ENCODE assay signal across 1 cellular context in the genomic region with DNA sequence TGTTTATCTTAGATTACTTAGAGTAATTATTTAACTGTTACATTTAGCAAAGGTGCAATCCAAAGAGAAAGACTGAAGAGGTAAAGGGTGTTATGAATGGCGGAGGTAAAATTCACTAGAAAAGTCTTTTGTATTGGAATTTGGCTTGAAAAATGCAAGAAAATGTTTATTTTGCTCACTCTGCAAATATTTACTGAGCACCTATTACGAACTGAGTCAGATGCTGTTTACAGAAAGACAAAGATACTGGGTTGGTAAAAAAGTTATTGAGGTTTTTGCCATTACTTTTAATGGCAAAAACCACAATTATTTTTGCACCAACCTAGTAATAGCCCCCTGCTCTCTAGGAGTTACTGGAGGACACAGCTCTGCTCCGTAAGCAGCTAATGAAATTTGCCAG.
A peak's percentile ranks its signal among the peaks of the same experiment; 100 is the strongest.
TF ChIP-seq lines count a peak whose summit lies in the region.

No MANE protein-coding gene starts in this region.

TF ChIP-seq in HepG2, 621 proteins besides CTCF, POLR2A, EP300 and RAD21 (continued from another document and continues in another):
- TF ChIP-seq, protein P1, sequence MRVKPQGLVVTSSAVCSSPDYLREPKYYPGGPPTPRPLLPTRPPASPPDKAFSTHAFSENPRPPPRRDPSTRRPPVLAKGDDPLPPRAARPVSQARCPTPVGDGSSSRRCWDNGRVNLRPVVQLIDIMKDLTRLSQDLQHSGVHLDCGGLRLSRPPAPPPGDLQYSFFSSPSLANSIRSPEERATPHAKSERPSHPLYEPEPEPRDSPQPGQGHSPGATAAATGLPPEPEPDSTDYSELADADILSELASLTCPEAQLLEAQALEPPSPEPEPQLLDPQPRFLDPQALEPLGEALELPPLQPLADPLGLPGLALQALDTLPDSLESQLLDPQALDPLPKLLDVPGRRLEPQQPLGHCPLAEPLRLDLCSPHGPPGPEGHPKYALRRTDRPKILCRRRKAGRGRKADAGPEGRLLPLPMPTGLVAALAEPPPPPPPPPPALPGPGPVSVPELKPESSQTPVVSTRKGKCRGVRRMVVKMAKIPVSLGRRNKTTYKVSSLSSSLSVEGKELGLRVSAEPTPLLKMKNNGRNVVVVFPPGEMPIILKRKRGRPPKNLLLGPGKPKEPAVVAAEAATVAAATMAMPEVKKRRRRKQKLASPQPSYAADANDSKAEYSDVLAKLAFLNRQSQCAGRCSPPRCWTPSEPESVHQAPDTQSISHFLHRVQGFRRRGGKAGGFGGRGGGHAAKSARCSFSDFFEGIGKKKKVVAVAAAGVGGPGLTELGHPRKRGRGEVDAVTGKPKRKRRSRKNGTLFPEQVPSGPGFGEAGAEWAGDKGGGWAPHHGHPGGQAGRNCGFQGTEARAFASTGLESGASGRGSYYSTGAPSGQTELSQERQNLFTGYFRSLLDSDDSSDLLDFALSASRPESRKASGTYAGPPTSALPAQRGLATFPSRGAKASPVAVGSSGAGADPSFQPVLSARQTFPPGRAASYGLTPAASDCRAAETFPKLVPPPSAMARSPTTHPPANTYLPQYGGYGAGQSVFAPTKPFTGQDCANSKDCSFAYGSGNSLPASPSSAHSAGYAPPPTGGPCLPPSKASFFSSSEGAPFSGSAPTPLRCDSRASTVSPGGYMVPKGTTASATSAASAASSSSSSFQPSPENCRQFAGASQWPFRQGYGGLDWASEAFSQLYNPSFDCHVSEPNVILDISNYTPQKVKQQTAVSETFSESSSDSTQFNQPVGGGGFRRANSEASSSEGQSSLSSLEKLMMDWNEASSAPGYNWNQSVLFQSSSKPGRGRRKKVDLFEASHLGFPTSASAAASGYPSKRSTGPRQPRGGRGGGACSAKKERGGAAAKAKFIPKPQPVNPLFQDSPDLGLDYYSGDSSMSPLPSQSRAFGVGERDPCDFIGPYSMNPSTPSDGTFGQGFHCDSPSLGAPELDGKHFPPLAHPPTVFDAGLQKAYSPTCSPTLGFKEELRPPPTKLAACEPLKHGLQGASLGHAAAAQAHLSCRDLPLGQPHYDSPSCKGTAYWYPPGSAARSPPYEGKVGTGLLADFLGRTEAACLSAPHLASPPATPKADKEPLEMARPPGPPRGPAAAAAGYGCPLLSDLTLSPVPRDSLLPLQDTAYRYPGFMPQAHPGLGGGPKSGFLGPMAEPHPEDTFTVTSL (CRISPR knock-in tag; IDR thresholded peaks at IDR 0.05; ENCODE audit: borderline replicate concordance) = peak; percentile 48; the same call in 1 of the 2 replicates
- no peak for TF ChIP-seq ZNF652 (CRISPR knock-in tag; IDR thresholded peaks at IDR 0.05; ENCODE audit: borderline replicate concordance, low read depth)
- TF ChIP-seq MAFF (IDR thresholded peaks at IDR 0.05; ENCODE audit: low read depth, low read length) = peak; percentile 83
- TF ChIP-seq, protein P2, sequence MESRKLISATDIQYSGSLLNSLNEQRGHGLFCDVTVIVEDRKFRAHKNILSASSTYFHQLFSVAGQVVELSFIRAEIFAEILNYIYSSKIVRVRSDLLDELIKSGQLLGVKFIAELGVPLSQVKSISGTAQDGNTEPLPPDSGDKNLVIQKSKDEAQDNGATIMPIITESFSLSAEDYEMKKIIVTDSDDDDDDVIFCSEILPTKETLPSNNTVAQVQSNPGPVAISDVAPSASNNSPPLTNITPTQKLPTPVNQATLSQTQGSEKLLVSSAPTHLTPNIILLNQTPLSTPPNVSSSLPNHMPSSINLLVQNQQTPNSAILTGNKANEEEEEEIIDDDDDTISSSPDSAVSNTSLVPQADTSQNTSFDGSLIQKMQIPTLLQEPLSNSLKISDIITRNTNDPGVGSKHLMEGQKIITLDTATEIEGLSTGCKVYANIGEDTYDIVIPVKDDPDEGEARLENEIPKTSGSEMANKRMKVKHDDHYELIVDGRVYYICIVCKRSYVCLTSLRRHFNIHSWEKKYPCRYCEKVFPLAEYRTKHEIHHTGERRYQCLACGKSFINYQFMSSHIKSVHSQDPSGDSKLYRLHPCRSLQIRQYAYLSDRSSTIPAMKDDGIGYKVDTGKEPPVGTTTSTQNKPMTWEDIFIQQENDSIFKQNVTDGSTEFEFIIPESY (CRISPR knock-in tag; IDR thresholded peaks at IDR 0.05) = no peak
- TF ChIP-seq TEAD2 (CRISPR knock-in tag; IDR thresholded peaks at IDR 0.05) = no peak
- no peak for TF ChIP-seq DMAP1 (CRISPR knock-in tag; IDR thresholded peaks at IDR 0.05)
- TF ChIP-seq, protein P3, sequence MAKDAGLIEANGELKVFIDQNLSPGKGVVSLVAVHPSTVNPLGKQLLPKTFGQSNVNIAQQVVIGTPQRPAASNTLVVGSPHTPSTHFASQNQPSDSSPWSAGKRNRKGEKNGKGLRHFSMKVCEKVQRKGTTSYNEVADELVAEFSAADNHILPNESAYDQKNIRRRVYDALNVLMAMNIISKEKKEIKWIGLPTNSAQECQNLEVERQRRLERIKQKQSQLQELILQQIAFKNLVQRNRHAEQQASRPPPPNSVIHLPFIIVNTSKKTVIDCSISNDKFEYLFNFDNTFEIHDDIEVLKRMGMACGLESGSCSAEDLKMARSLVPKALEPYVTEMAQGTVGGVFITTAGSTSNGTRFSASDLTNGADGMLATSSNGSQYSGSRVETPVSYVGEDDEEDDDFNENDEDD (CRISPR knock-in tag; IDR thresholded peaks at IDR 0.05; ENCODE audit: borderline replicate concordance) = no peak
- no peak for TF ChIP-seq ASH2L (IDR thresholded peaks at IDR 0.05; ENCODE audit: insufficient read length, low read depth, low read length)
- TF ChIP-seq GATAD2A (CRISPR knock-in tag; IDR thresholded peaks at IDR 0.05) = no peak
- TF ChIP-seq, protein P4, sequence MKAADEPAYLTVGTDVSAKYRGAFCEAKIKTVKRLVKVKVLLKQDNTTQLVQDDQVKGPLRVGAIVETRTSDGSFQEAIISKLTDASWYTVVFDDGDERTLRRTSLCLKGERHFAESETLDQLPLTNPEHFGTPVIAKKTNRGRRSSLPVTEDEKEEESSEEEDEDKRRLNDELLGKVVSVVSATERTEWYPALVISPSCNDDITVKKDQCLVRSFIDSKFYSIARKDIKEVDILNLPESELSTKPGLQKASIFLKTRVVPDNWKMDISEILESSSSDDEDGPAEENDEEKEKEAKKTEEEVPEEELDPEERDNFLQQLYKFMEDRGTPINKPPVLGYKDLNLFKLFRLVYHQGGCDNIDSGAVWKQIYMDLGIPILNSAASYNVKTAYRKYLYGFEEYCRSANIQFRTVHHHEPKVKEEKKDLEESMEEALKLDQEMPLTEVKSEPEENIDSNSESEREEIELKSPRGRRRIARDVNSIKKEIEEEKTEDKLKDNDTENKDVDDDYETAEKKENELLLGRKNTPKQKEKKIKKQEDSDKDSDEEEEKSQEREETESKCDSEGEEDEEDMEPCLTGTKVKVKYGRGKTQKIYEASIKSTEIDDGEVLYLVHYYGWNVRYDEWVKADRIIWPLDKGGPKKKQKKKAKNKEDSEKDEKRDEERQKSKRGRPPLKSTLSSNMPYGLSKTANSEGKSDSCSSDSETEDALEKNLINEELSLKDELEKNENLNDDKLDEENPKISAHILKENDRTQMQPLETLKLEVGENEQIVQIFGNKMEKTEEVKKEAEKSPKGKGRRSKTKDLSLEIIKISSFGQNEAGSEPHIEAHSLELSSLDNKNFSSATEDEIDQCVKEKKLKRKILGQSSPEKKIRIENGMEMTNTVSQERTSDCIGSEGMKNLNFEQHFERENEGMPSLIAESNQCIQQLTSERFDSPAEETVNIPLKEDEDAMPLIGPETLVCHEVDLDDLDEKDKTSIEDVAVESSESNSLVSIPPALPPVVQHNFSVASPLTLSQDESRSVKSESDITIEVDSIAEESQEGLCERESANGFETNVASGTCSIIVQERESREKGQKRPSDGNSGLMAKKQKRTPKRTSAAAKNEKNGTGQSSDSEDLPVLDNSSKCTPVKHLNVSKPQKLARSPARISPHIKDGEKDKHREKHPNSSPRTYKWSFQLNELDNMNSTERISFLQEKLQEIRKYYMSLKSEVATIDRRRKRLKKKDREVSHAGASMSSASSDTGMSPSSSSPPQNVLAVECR (CRISPR knock-in tag; IDR thresholded peaks at IDR 0.05; ENCODE audit: borderline replicate concordance) = no peak
- TF ChIP-seq HNRNPK (IDR thresholded peaks at IDR 0.05; ENCODE audit: low read depth, low read length, poor library complexity, severe bottlenecking) = no peak
- TF ChIP-seq SMARCC2 (IDR thresholded peaks at IDR 0.05) = no peak
- no peak for TF ChIP-seq NKX3-1 (CRISPR knock-in tag; IDR thresholded peaks at IDR 0.05)
- TF ChIP-seq, protein P5, sequence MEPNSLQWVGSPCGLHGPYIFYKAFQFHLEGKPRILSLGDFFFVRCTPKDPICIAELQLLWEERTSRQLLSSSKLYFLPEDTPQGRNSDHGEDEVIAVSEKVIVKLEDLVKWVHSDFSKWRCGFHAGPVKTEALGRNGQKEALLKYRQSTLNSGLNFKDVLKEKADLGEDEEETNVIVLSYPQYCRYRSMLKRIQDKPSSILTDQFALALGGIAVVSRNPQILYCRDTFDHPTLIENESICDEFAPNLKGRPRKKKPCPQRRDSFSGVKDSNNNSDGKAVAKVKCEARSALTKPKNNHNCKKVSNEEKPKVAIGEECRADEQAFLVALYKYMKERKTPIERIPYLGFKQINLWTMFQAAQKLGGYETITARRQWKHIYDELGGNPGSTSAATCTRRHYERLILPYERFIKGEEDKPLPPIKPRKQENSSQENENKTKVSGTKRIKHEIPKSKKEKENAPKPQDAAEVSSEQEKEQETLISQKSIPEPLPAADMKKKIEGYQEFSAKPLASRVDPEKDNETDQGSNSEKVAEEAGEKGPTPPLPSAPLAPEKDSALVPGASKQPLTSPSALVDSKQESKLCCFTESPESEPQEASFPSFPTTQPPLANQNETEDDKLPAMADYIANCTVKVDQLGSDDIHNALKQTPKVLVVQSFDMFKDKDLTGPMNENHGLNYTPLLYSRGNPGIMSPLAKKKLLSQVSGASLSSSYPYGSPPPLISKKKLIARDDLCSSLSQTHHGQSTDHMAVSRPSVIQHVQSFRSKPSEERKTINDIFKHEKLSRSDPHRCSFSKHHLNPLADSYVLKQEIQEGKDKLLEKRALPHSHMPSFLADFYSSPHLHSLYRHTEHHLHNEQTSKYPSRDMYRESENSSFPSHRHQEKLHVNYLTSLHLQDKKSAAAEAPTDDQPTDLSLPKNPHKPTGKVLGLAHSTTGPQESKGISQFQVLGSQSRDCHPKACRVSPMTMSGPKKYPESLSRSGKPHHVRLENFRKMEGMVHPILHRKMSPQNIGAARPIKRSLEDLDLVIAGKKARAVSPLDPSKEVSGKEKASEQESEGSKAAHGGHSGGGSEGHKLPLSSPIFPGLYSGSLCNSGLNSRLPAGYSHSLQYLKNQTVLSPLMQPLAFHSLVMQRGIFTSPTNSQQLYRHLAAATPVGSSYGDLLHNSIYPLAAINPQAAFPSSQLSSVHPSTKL (CRISPR knock-in tag; IDR thresholded peaks at IDR 0.05) = peak; percentile 49
- TF ChIP-seq ZNF83 (CRISPR knock-in tag; IDR thresholded peaks at IDR 0.05; ENCODE audit: borderline replicate concordance) = no peak
- TF ChIP-seq ZNF143 (CRISPR knock-in tag; IDR thresholded peaks at IDR 0.05) = no peak
- no peak for TF ChIP-seq NFRKB (IDR thresholded peaks at IDR 0.05)
- no peak for TF ChIP-seq ZNF563 (CRISPR knock-in tag; IDR thresholded peaks at IDR 0.05)
- no peak for TF ChIP-seq ZNF841 (CRISPR knock-in tag; IDR thresholded peaks at IDR 0.05; ENCODE audit: borderline replicate concordance)
- TF ChIP-seq FOXA1 (IDR thresholded peaks at IDR 0.05) = no peak
- 0 out of 2 replicates have a peak, but pooled peaks have one; percentile 11 for TF ChIP-seq FOXA1 (CRISPR knock-in tag; IDR thresholded peaks at IDR 0.05)
- TF ChIP-seq, protein P6, sequence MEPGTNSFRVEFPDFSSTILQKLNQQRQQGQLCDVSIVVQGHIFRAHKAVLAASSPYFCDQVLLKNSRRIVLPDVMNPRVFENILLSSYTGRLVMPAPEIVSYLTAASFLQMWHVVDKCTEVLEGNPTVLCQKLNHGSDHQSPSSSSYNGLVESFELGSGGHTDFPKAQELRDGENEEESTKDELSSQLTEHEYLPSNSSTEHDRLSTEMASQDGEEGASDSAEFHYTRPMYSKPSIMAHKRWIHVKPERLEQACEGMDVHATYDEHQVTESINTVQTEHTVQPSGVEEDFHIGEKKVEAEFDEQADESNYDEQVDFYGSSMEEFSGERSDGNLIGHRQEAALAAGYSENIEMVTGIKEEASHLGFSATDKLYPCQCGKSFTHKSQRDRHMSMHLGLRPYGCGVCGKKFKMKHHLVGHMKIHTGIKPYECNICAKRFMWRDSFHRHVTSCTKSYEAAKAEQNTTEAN (CRISPR knock-in tag; conservative IDR thresholded peaks at IDR 0.05) = peak; percentile 75; the same call in 1 of the 2 replicates
- TF ChIP-seq, protein P7, sequence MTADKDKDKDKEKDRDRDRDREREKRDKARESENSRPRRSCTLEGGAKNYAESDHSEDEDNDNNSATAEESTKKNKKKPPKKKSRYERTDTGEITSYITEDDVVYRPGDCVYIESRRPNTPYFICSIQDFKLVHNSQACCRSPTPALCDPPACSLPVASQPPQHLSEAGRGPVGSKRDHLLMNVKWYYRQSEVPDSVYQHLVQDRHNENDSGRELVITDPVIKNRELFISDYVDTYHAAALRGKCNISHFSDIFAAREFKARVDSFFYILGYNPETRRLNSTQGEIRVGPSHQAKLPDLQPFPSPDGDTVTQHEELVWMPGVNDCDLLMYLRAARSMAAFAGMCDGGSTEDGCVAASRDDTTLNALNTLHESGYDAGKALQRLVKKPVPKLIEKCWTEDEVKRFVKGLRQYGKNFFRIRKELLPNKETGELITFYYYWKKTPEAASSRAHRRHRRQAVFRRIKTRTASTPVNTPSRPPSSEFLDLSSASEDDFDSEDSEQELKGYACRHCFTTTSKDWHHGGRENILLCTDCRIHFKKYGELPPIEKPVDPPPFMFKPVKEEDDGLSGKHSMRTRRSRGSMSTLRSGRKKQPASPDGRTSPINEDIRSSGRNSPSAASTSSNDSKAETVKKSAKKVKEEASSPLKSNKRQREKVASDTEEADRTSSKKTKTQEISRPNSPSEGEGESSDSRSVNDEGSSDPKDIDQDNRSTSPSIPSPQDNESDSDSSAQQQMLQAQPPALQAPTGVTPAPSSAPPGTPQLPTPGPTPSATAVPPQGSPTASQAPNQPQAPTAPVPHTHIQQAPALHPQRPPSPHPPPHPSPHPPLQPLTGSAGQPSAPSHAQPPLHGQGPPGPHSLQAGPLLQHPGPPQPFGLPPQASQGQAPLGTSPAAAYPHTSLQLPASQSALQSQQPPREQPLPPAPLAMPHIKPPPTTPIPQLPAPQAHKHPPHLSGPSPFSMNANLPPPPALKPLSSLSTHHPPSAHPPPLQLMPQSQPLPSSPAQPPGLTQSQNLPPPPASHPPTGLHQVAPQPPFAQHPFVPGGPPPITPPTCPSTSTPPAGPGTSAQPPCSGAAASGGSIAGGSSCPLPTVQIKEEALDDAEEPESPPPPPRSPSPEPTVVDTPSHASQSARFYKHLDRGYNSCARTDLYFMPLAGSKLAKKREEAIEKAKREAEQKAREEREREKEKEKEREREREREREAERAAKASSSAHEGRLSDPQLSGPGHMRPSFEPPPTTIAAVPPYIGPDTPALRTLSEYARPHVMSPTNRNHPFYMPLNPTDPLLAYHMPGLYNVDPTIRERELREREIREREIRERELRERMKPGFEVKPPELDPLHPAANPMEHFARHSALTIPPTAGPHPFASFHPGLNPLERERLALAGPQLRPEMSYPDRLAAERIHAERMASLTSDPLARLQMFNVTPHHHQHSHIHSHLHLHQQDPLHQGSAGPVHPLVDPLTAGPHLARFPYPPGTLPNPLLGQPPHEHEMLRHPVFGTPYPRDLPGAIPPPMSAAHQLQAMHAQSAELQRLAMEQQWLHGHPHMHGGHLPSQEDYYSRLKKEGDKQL (CRISPR knock-in tag; IDR thresholded peaks at IDR 0.05; ENCODE audit: low read depth) = no peak
- no peak for TF ChIP-seq NR2F6 (IDR thresholded peaks at IDR 0.05)
- TF ChIP-seq NR2F6 (CRISPR knock-in tag; IDR thresholded peaks at IDR 0.05) = no peak
- peak; percentile 85 for TF ChIP-seq MAFK (conservative IDR thresholded peaks at IDR 0.05 in 1 of 2, IDR thresholded peaks at IDR 0.05 in 1 of 2; ENCODE audit: low read length in 2 of 2)
- no peak for TF ChIP-seq TCF12 (IDR thresholded peaks at IDR 0.05)
- TF ChIP-seq TCF12 (CRISPR knock-in tag; IDR thresholded peaks at IDR 0.05) = no peak
- no peak for TF ChIP-seq SP2 (CRISPR knock-in tag; IDR thresholded peaks at IDR 0.05)
- TF ChIP-seq U2AF2 (IDR thresholded peaks at IDR 0.05; ENCODE audit: low read depth, low read length) = no peak
- TF ChIP-seq BRD4 (CRISPR knock-in tag; IDR thresholded peaks at IDR 0.05) = no peak
